9 cellular contexts compared by ENCODE assay signal in genomic region chr15:67121725-67122600, GRCh38. TPM values are rescaled to one million over a fixed set of nuclear protein-coding genes. Genes with fewer than 3 reads are reported as not detected.
DNase-seq lines count a peak whose midpoint lies in the region; ATAC-seq and TF ChIP-seq lines count a peak whose summit lies in the region.
"Had no signal": no experiment of that assay in that cellular context is flagged by ENCODE, and none has a peak within 500 bp of the region (broad histone marks: within the 10 kb centered on the region; RNA-seq: fewer than 3 reads in every experiment).

No MANE protein-coding gene starts in this region.

- no peak for TF ChIP-seq POLR2A in heart left ventricle (IDR thresholded peaks at IDR 0.05)
- TF ChIP-seq POLR2A in transverse colon (IDR thresholded peaks at IDR 0.05) = no peak

- peak overlapping the region; percentile 70 for H3K9ac ChIP-seq in mammary epithelial cell (ENCODE audit: insufficient read depth, low read length)
- H3K9ac ChIP-seq: KMS-11 had no signal

- CTCF ChIA-PET in mammary epithelial cell (lab: Charles Lee; ENCODE audit: low non-redundant PET) = no interaction called here

- no peaks in the 10 kb centered on the region for H3K36me3 ChIP-seq in heart left ventricle
- no peaks in the 10 kb centered on the region for H3K36me3 ChIP-seq in mammary epithelial cell (ENCODE audit: insufficient read depth, low read length)
- H3K36me3 ChIP-seq in muscle layer of duodenum (ENCODE audit: control insufficient read depth in 1 of 2, insufficient read depth in 2 of 2, low read length in 2 of 2) = peaks cover 0 to 3% of the 10 kb centered on the region in 2 donors
- H3K36me3 ChIP-seq in transverse colon = no peaks in the 10 kb centered on the region

- H2AFZ ChIP-seq in mammary epithelial cell (ENCODE audit: low read depth, low read length) = peak overlapping the region; percentile 42

- ATAC-seq in heart left ventricle (no peak), HG02763 (IDR thresholded peaks at IDR 0.05; ENCODE audit: unreplicated experiment) (no peak), HG03342 (IDR thresholded peaks at IDR 0.05; ENCODE audit: unreplicated experiment) (no peak), GM21515 (IDR thresholded peaks at IDR 0.05; ENCODE audit: unreplicated experiment) (no peak)

- no peak overlapping the region for H3K4me2 ChIP-seq in mammary epithelial cell (ENCODE audit: insufficient read depth, low read depth, low read length)
- H3K4me2 ChIP-seq: KMS-11 had no signal

- 77 to 83% (median 79%) methylated on average over 9 of the region's 9 CpGs for WGBS in heart left ventricle, 4 donors
- WGBS in mammary epithelial cell (ENCODE audit: low coverage, missing lambda C conversion rate) = 98% methylated on average over 9 of the region's 9 CpGs
- 84 to 90% methylated on average over 5 to 9 of the region's 9 CpGs for WGBS in transverse colon (ENCODE audit: low coverage in 1 of 2), 2 donors

- intact Hi-C loops in heart left ventricle (cut with DNase I) = loop anchor here in 3 of 10 donors (2.0 to 10.0 kb wide), 3 partner anchors 57 to 133 kb away; partner anchors contain the start of genes AAGAB (in 1 of the 3), IQCH (in 1 of the 3) and SMAD3 (in 1 of the 3)
- intact Hi-C loops in cardiac septum (cut with DNase I) = loop anchor here (2.0 kb wide), 1 partner anchor 25 kb away; no protein-coding TSS in a partner anchor
- intact Hi-C loops in mammary epithelial cell (cut with micrococcal nuclease) = no loop called here
- intact Hi-C loops in transverse colon (cut with DNase I; ENCODE audit: low total_unique reads) = loop anchor here (10.0 kb wide), 1 partner anchor 63 kb away; no protein-coding TSS in a partner anchor

- H4K20me1 ChIP-seq in mammary epithelial cell (ENCODE audit: insufficient read depth, low read length) = no peaks in the 10 kb centered on the region

- H3K27ac ChIP-seq in heart left ventricle (peak overlapping the region; percentile 80 to 93 (median 88)), mammary epithelial cell (ENCODE audit: insufficient read depth, low read depth, low read length) (peak overlapping the region; percentile 86), muscle layer of duodenum (ENCODE audit: low read length) (peak overlapping the region; percentile 86), transverse colon (peak overlapping the region; percentile 82 to 91 (median 84))
- H3K27ac ChIP-seq: KMS-11 had no signal

- no peak for TF ChIP-seq EP300 in transverse colon (IDR thresholded peaks at IDR 0.05; ENCODE audit: low read depth)

- peak overlapping the region in 2 of 12 donors; percentile 34 to 36 for H3K4me3 ChIP-seq in heart left ventricle
- no peak overlapping the region for H3K4me3 ChIP-seq in mammary epithelial cell (replicated peaks in 1 of 3; ENCODE audit: insufficient read depth in 1 of 3, low read depth in 2 of 3, low read length in 3 of 3)
- H3K4me3 ChIP-seq in muscle layer of duodenum (ENCODE audit: low read depth in 1 of 2, low read length in 2 of 2) = peak overlapping the region in 1 of 2 donors; percentile 40
- H3K4me3 ChIP-seq in transverse colon = no peak overlapping the region

- peaks cover 18 to 98% (median 67%) of the 10 kb centered on the region in 12 donors for H3K4me1 ChIP-seq in heart left ventricle
- peaks cover 84% of the 10 kb centered on the region for H3K4me1 ChIP-seq in mammary epithelial cell (ENCODE audit: insufficient read depth, low read length)
- H3K4me1 ChIP-seq in muscle layer of duodenum (ENCODE audit: control insufficient read depth in 1 of 2, insufficient read depth in 2 of 2, low read length in 2 of 2) = peaks cover 16 to 36% of the 10 kb centered on the region in 2 donors
- H3K4me1 ChIP-seq in transverse colon = peaks cover 39 to 81% (median 56%) of the 10 kb centered on the region in 4 donors

- in situ Hi-C loops in mammary epithelial cell (cut with MboI; ENCODE audit: low sequenced_read_pairs in 2 of 2) = no loop called here
- in situ Hi-C loops in transverse colon (cut with MboI; ENCODE audit: low pct_ligation_motif_present in 1 of 4, low pct_unique_long_range_greater_than_20kb in 1 of 4, low sequenced_read_pairs in 3 of 4) = no loop called here

- H3K27me3 ChIP-seq in heart left ventricle = no peaks in the 10 kb centered on the region
- H3K27me3 ChIP-seq in mammary epithelial cell (ENCODE audit: insufficient read depth, low read length) = no peaks in the 10 kb centered on the region
- no peaks in the 10 kb centered on the region for H3K27me3 ChIP-seq in muscle layer of duodenum (ENCODE audit: low read depth, low read length)
- no peaks in the 10 kb centered on the region for H3K27me3 ChIP-seq in transverse colon

- dilution Hi-C loops in mammary epithelial cell (cut with HindIII; ENCODE audit: low sequenced_read_pairs) = no loop called here

- BruUV-seq in mammary epithelial cell (replicated peaks; lab: Mats Ljungman, UMichigan) = no TSS peak

- TF ChIP-seq CTCF in heart left ventricle (IDR thresholded peaks at IDR 0.05) = no peak
- TF ChIP-seq CTCF in mammary epithelial cell (conservative IDR thresholded peaks at IDR 0.05 in 1 of 2, IDR thresholded peaks at IDR 0.05 in 1 of 2; ENCODE audit: extremely low read depth in 1 of 2, insufficient read depth in 1 of 2, low read depth in 1 of 2, low read length in 2 of 2) = no peak
- no peak for TF ChIP-seq CTCF in transverse colon (IDR thresholded peaks at IDR 0.05)

- H3K9me3 ChIP-seq in heart left ventricle (no peaks in the 10 kb centered on the region), mammary epithelial cell (replicated peaks; ENCODE audit: insufficient read depth, low read length) (no peaks in the 10 kb centered on the region), muscle layer of duodenum (ENCODE audit: control insufficient read depth in 1 of 2, low read length in 2 of 2) (no peaks in the 10 kb centered on the region), transverse colon (no peaks in the 10 kb centered on the region)

- DNase-seq in heart left ventricle (no peak), cardiac septum (ENCODE audit: low spot score) (no peak), mammary epithelial cell (no peak), transverse colon (no peak)

- H3K79me2 ChIP-seq in mammary epithelial cell (ENCODE audit: insufficient read depth, low read length) = peaks cover 86% of the 10 kb centered on the region

RNA-seq across cellular contexts. Expression of gene SMAD3, which starts 56.6 kb away (rescaled TPM):
- total RNA-seq in heart left ventricle = 10 to 100 TPM; 12.1 to 34.3 (median 16.3) TPM
- 1 to 10 TPM; 5.6 to 9.8 TPM for polyA plus RNA-seq in heart left ventricle
- total RNA-seq in cardiac septum = 18.4 TPM
- total RNA-seq in mammary epithelial cell = 10 to 100 TPM in 1 of 2 donors, 1 to 10 TPM in 1; 8.7 to 41.0 TPM
- 29.2 TPM for polyA plus RNA-seq in mammary epithelial cell
- polyA minus RNA-seq in mammary epithelial cell = 60.6 TPM
- 10 to 100 TPM; 30.9 to 65.1 (median 57.0) TPM for total RNA-seq in transverse colon
